Comparison of ENCODE assay signal across 8 cellular contexts in the genomic region with DNA sequence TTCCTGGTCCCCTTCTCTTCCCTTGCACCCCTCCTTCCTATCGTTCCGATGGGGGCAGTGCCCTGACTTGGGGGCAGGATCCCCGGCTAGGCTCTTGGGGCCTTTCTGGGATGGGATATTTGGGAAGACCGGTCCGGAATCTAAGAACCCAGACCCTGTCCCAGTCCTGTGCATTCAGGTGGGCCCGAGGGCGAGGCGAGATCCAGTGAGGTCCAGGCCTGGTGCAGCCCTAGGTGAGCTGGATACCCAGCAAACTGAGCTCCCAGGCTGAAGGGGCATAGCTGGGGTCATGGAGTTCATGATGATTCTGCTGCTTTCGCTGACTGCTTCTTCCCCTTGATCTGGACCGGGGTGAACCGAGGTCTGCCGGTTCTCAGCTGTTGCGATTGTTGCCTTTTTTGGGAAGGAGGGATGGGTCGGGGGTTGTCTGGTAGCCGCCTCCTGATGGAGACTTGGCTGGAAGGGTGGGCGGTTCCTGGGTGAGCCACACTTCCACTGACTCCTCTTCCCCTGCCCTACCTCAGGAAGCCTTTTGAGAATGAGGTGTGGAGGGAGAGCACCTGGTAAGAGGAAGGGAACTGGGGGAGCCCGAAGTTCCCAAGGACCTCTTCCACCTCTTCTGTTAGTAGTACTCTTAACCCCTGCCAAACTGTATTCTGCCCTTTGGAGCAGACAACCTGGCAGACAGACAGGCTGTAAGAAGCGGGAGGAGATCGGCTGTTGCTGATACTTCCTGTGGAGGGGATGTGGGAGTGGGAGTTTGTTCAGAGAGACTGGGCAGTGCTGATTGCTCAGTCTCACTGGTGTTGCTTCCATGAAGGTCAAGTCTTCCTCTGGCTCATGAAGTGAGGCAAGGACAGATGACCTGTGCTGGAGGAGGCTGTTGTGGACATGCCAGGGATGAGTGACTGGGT. TPM values are rescaled to one million over a fixed set of nuclear protein-coding genes. Genes with fewer than 3 reads are reported as not detected.
DNase-seq lines count a peak whose midpoint lies in the region; ATAC-seq, FAIRE-seq and TF ChIP-seq lines count a peak whose summit lies in the region.

No MANE protein-coding gene starts in this region.

- no peaks in the 10 kb centered on the region for H3K4me1 ChIP-seq in GM12878 (ENCODE audit: control insufficient read depth, insufficient read depth, low read length)
- peaks cover 14 to 63% of the 10 kb centered on the region in 2 donors for H3K4me1 ChIP-seq in left lung

- TF ChIP-seq CTCF in GM12878 (IDR thresholded peaks at IDR 0.05 in 2 of 3, conservative IDR thresholded peaks at IDR 0.05 in 1 of 3; ENCODE audit: control insufficient read depth in 2 of 3, extremely low read depth in 1 of 3, insufficient read depth in 1 of 3, low read depth in 3 of 3, low read length in 3 of 3) (no peak), left lung (IDR thresholded peaks at IDR 0.05) (no peak)

- POLR2A ChIA-PET in GM12878 (lab: Charles Lee), result no interaction called here

- no peak for TF ChIP-seq EP300 in GM12878 (IDR thresholded peaks at IDR 0.05; ENCODE audit: borderline replicate concordance in 1 of 2, control insufficient read depth in 1 of 2, low read depth in 2 of 2, low read length in 2 of 2)

- under 1% methylated on average over 19 of the region's 19 CpGs for WGBS in GM12878 (ENCODE audit: insufficient coverage, insufficient replicate concordance, low lambda C conversion rate, missing lambda C conversion rate)

- TF ChIP-seq RAD21 in GM12878 (IDR thresholded peaks at IDR 0.05; ENCODE audit: insufficient read depth, low read depth, low read length), result no peak

- no peaks in the 10 kb centered on the region for H4K20me1 ChIP-seq in GM12878 (ENCODE audit: control insufficient read depth, insufficient read depth)

- CTCF ChIA-PET in GM12878 (lab: Yijun Ruan, JAX), result interaction anchor here (0.7 to 3.3 kb wide), 2 partner anchors 18 to 45 kb away, joined by 3 to 15 read pairs; no protein-coding TSS in a partner anchor

- RAD21 ChIA-PET in GM12878 (lab: Charles Lee; ENCODE audit: unreplicated experiment), result interaction anchor here (0.6 kb wide), 1 partner anchor 257 kb away, joined by 3 read pairs; no protein-coding TSS in a partner anchor

- H3K9me3 ChIP-seq in GM12878 (replicated peaks; ENCODE audit: control insufficient read depth, insufficient read depth, low read length) (no peaks in the 10 kb centered on the region), left lung (no peaks in the 10 kb centered on the region)

- H3K9ac ChIP-seq in GM12878 (ENCODE audit: control insufficient read depth, insufficient read depth, low read length), result peak overlapping the region; percentile 98

- peak overlapping the region; percentile 82 for H2AFZ ChIP-seq in GM12878 (ENCODE audit: control insufficient read depth, low read depth, low read length)

- BruUV-seq in GM12878 (replicated peaks; lab: Mats Ljungman, UMichigan), result no TSS peak

- FAIRE-seq in GM12878 (lab: Jason Lieb, UNC), result no peak

- H3K27me3 ChIP-seq in GM12878 (replicated peaks in 1 of 2; ENCODE audit: control insufficient read depth in 2 of 2, insufficient read depth in 2 of 2, low read length in 1 of 2), result no peaks in the 10 kb centered on the region
- no peaks in the 10 kb centered on the region for H3K27me3 ChIP-seq in left lung

- peaks cover 44% of the 10 kb centered on the region for H3K79me2 ChIP-seq in GM12878 (ENCODE audit: control insufficient read depth, insufficient read depth, low read length)

- H3K36me3 ChIP-seq in GM12878 (ENCODE audit: control insufficient read depth in 2 of 2, insufficient read depth in 2 of 2, low read length in 1 of 2) (peaks cover 0 to 6% of the 10 kb centered on the region in 2 experiments; a peak in 3 of 4 replicates), left lung (peaks cover 0 to 36% of the 10 kb centered on the region in 2 donors)

- H3K27ac ChIP-seq in GM12878 (ENCODE audit: control insufficient read depth, insufficient read depth) (peak overlapping the region; percentile 86), left lung (peak overlapping the region; percentile 90 to 93), temporal lobe (ENCODE audit: low read depth, low read length) (peak overlapping the region; percentile 70)

- peak overlapping the region; percentile 81 for H3K4me2 ChIP-seq in GM12878 (ENCODE audit: control insufficient read depth, insufficient read depth)

- ATAC-seq in GM12878 (0 out of 3 replicates have a peak, but pooled peaks have one; percentile 3), left lung (peak; percentile 2), HG03108 (IDR thresholded peaks at IDR 0.05; ENCODE audit: unreplicated experiment) (no peak)

- DNase-seq in DMS79 treated with DMSO at 0.1 percent for 48 hours (lab: John Stamatoyannopoulos, UW) (peak; percentile 28), DMS79 (lab: John Stamatoyannopoulos, UW) (no peak), LHCN-M2 (ENCODE audit: low read depth) (peak; percentile 63), GM12878 (ENCODE audit: low read depth, low spot score) (no peak), left lung (no peak), LoVo (ENCODE audit: low spot score) (no peak)

- in situ Hi-C loops in GM12878 (cut with MboI), result no loop called here

- TF ChIP-seq POLR2A in GM12878 (IDR thresholded peaks at IDR 0.05; ENCODE audit: low read depth, low read length), result no peak

- intact Hi-C loops in GM12878 (cut with micrococcal nuclease; ENCODE audit: unreplicated experiment) (loop anchor here (5.0 kb wide), 1 partner anchor 44 kb away; no protein-coding TSS in a partner anchor), left lung (cut with DNase I) (no loop called here)

- H3K4me3 ChIP-seq in GM12878 (peak overlapping the region; percentile 100), left lung (peak overlapping the region; percentile 93 to 94)

- SMC1A ChIA-PET in GM12878 (lab: Charles Lee; ENCODE audit: uncharacterized antibody, unreplicated experiment), result interaction anchor here (0.7 kb wide), 1 partner anchor 16 kb away, joined by 5 read pairs; no protein-coding TSS in a partner anchor

RNA-seq across cellular contexts. Expression of a gene that starts 1.0 kb away (rescaled TPM):
- total RNA-seq in LHCN-M2 (2014; rRNA removed), result 42.3 and 46.8 TPM in 2 replicates
- polyA plus RNA-seq in LHCN-M2 (2012), result 32.4 TPM
- 20.0 and 23.0 TPM in 2 replicates for total RNA-seq in GM12878 (2013; cell fraction: nucleolus; rRNA removed)
- 9.1 and 13.4 TPM in 2 replicates for total RNA-seq in GM12878 (2014; rRNA removed)
- total RNA-seq in GM12878 (2014; rRNA removed; fragmentation: Illumina TruSeq; extraction: Trizol), result 5.9 and 6.9 TPM in 2 replicates
- total RNA-seq in GM12878 (2021), result 15.7 and 15.9 TPM in 2 replicates
- polyA plus RNA-seq in GM12878 (2011; ENCODE audit: low read depth), result 2.9 TPM
- polyA plus RNA-seq in GM12878 (2011; rRNA removed), result 3.7 and 8.9 TPM in 2 replicates
- polyA plus RNA-seq in GM12878 (2011; cell fraction: cytosol; rRNA removed), result 12.0 and 13.2 TPM in 2 replicates
- polyA plus RNA-seq in GM12878 (2011; cell fraction: nucleus; rRNA removed), result 10.1 and 15.4 TPM in 2 replicates
- polyA plus RNA-seq in GM12878 (2012), result 5.7 and 7.4 TPM in 2 replicates
- 3.5 and 7.6 TPM in 2 replicates for polyA plus RNA-seq in GM12878 (2014; fragmentation: Illumina TruSeq; extraction: Trizol)
- 1 to 10 TPM; 1.6 to 2.3 TPM for polyA plus RNA-seq in GM12878 (2014; fragmentation: Nextera tagmentation; extraction: Ambion mirVana)
- 10.5 and 12.6 TPM in 2 replicates for polyA plus RNA-seq in GM12878 (2014; rRNA removed)
- polyA plus RNA-seq in GM12878 (2016; fragmentation: Nextera tagmentation; extraction: Ambion mirVana), result 10 to 100 TPM; 15.1 to 15.6 TPM
- polyA minus RNA-seq in GM12878 (2011; rRNA and poly(A)+ RNA removed), result 25.2 and 28.5 TPM in 2 replicates
- polyA minus RNA-seq in GM12878 (2011; cell fraction: cytosol; rRNA and poly(A)+ RNA removed), result 6.1 and 6.5 TPM in 2 replicates
- polyA minus RNA-seq in GM12878 (2011; cell fraction: nucleus; rRNA and poly(A)+ RNA removed), result 8.6 and 22.6 TPM in 2 replicates
- total RNA-seq in left lung, result 10 to 100 TPM; 61.9 to 70.6 TPM
- total RNA-seq in temporal lobe, result 19.9 TPM

RNA-seq across cellular contexts. Expression of a gene that starts 1.2 kb away (rescaled TPM):
- total RNA-seq in LHCN-M2 (2014; rRNA removed) (9.6 and 9.8 TPM in 2 replicates), GM12878 (2014; rRNA removed) (12.4 and 12.8 TPM in 2 replicates), GM12878 (2014; rRNA removed; fragmentation: Illumina TruSeq; extraction: Trizol) (6.3 and 7.4 TPM in 2 replicates), GM12878 (2021) (12.2 and 12.7 TPM in 2 replicates), left lung (1 to 10 TPM; 6.2 to 7.4 TPM), temporal lobe (9.1 TPM)
- 5.8 TPM for polyA plus RNA-seq in LHCN-M2 (2012)
- total RNA-seq in GM12878 (2013; cell fraction: nucleolus; rRNA removed), result 23.9 and 33.0 TPM in 2 replicates
- polyA plus RNA-seq in GM12878 (2011; ENCODE audit: low read depth), result 3.2 TPM
- polyA plus RNA-seq in GM12878 (2011; rRNA removed) (8.6 and 14.0 TPM in 2 replicates), GM12878 (2014; fragmentation: Illumina TruSeq; extraction: Trizol) (5.4 and 7.9 TPM in 2 replicates), GM12878 (2014; fragmentation: Nextera tagmentation; extraction: Ambion mirVana) (1 to 10 TPM; 5.8 to 6.2 TPM), GM12878 (2014; rRNA removed) (15.7 and 15.9 TPM in 2 replicates), GM12878 (2016; fragmentation: Nextera tagmentation; extraction: Ambion mirVana) (10 to 100 TPM; 10.3 to 12.8 TPM)
- polyA plus RNA-seq in GM12878 (2011; cell fraction: cytosol; rRNA removed), result 15.7 and 17.5 TPM in 2 replicates
- 75.8 and 77.3 TPM in 2 replicates for polyA plus RNA-seq in GM12878 (2011; cell fraction: nucleus; rRNA removed)
- 7.6 and 7.7 TPM in 2 replicates for polyA plus RNA-seq in GM12878 (2012)
- polyA minus RNA-seq in GM12878 (2011; rRNA and poly(A)+ RNA removed), result 8.6 and 12.4 TPM in 2 replicates
- 4.9 and 5.1 TPM in 2 replicates for polyA minus RNA-seq in GM12878 (2011; cell fraction: cytosol; rRNA and poly(A)+ RNA removed)
- polyA minus RNA-seq in GM12878 (2011; cell fraction: nucleus; rRNA and poly(A)+ RNA removed), result 5.9 and 7.8 TPM in 2 replicates

RNA-seq across cellular contexts. Expression of a gene that starts 37.8 kb away (rescaled TPM):
- total RNA-seq in LHCN-M2 (2014; rRNA removed), result 17.3 and 19.5 TPM in 2 replicates
- polyA plus RNA-seq in LHCN-M2 (2012), result 26.2 TPM
- not detected in 2 replicates for total RNA-seq in GM12878 (2013; cell fraction: nucleolus; rRNA removed)
- 0.17 TPM in 1 of 2 replicates, not detected in the other for total RNA-seq in GM12878 (2014; rRNA removed)
- not detected in 2 replicates for total RNA-seq in GM12878 (2014; rRNA removed; fragmentation: Illumina TruSeq; extraction: Trizol)
- not detected in 2 replicates for total RNA-seq in GM12878 (2021)
- polyA plus RNA-seq in GM12878 (2011; ENCODE audit: low read depth), result not detected
- not detected in 2 replicates for polyA plus RNA-seq in GM12878 (2011; rRNA removed)
- polyA plus RNA-seq in GM12878 (2011; cell fraction: cytosol; rRNA removed), result 0.10 TPM in 1 of 2 replicates, not detected in the other
- polyA plus RNA-seq in GM12878 (2011; cell fraction: nucleus; rRNA removed), result 0.31 and 0.35 TPM in 2 replicates
- 0.10 TPM in 1 of 2 replicates, not detected in the other for polyA plus RNA-seq in GM12878 (2012)
- polyA plus RNA-seq in GM12878 (2014; fragmentation: Illumina TruSeq; extraction: Trizol), result not detected in 2 replicates
- under 1 TPM in 1 of 2 experiments, not detected in 1; 0.09 TPM for polyA plus RNA-seq in GM12878 (2014; fragmentation: Nextera tagmentation; extraction: Ambion mirVana)
- polyA plus RNA-seq in GM12878 (2014; rRNA removed), result not detected in 2 replicates
- not detected for polyA plus RNA-seq in GM12878 (2016; fragmentation: Nextera tagmentation; extraction: Ambion mirVana)
- not detected in 2 replicates for polyA minus RNA-seq in GM12878 (2011; rRNA and poly(A)+ RNA removed)
- not detected in 2 replicates for polyA minus RNA-seq in GM12878 (2011; cell fraction: cytosol; rRNA and poly(A)+ RNA removed)
- 0.38 TPM in 1 of 2 replicates, not detected in the other for polyA minus RNA-seq in GM12878 (2011; cell fraction: nucleus; rRNA and poly(A)+ RNA removed)
- total RNA-seq in left lung, result 10 to 100 TPM; 32.6 to 49.4 TPM
- total RNA-seq in temporal lobe, result 1.2 TPM

RNA-seq across cellular contexts. Expression of a gene that starts 53.3 kb away (rescaled TPM):
- total RNA-seq in LHCN-M2 (2014; rRNA removed) (29.9 and 32.1 TPM in 2 replicates), GM12878 (2014; rRNA removed) (40.5 and 49.2 TPM in 2 replicates), GM12878 (2014; rRNA removed; fragmentation: Illumina TruSeq; extraction: Trizol) (14.3 and 17.3 TPM in 2 replicates), GM12878 (2021) (75.0 and 77.8 TPM in 2 replicates), left lung (10 to 100 TPM; 40.5 to 49.3 TPM), temporal lobe (10.8 TPM)
- 28.3 TPM for polyA plus RNA-seq in LHCN-M2 (2012)
- total RNA-seq in GM12878 (2013; cell fraction: nucleolus; rRNA removed), result 33.4 and 38.6 TPM in 2 replicates
- 17.2 TPM for polyA plus RNA-seq in GM12878 (2011; ENCODE audit: low read depth)
- polyA plus RNA-seq in GM12878 (2011; rRNA removed) (21.7 and 48.0 TPM in 2 replicates), GM12878 (2014; fragmentation: Illumina TruSeq; extraction: Trizol) (5.0 and 22.6 TPM in 2 replicates), GM12878 (2014; fragmentation: Nextera tagmentation; extraction: Ambion mirVana) (10 to 100 TPM in 1 of 2 experiments, 1 to 10 TPM in 1; 5.7 to 16.4 TPM), GM12878 (2014; rRNA removed) (40.7 and 49.1 TPM in 2 replicates), GM12878 (2016; fragmentation: Nextera tagmentation; extraction: Ambion mirVana) (10 to 100 TPM; 85.2 to 95.0 TPM)
- 57.9 and 63.5 TPM in 2 replicates for polyA plus RNA-seq in GM12878 (2011; cell fraction: cytosol; rRNA removed)
- polyA plus RNA-seq in GM12878 (2011; cell fraction: nucleus; rRNA removed), result 156 and 204 TPM in 2 replicates
- 30.1 and 30.2 TPM in 2 replicates for polyA plus RNA-seq in GM12878 (2012)
- 26.3 and 30.0 TPM in 2 replicates for polyA minus RNA-seq in GM12878 (2011; rRNA and poly(A)+ RNA removed)
- 16.0 and 22.5 TPM in 2 replicates for polyA minus RNA-seq in GM12878 (2011; cell fraction: cytosol; rRNA and poly(A)+ RNA removed)
- 16.1 and 25.9 TPM in 2 replicates for polyA minus RNA-seq in GM12878 (2011; cell fraction: nucleus; rRNA and poly(A)+ RNA removed)

Comparison
In these comparisons a context has a peak if more than half of its experiments do, and no peak if none do; other contexts are left out.
1. DNase-seq: peak in DMS79 treated with DMSO at 0.1 percent for 48 hours (single experiment) and LHCN-M2 (single experiment); none in DMS79 (single experiment), GM12878 (single experiment), left lung (0 of 2) and LoVo (single experiment).
2. Peak in every context shown above with its lines, with median percentiles within 50 percentile points of each other: H3K27ac ChIP-seq.